In genomic region chrY:17430570-17431166, GRCh38 we compare ENCODE assay signal across 11 cellular contexts.
DNase-seq lines count a peak whose midpoint lies in the region; ATAC-seq and TF ChIP-seq lines count a peak whose summit lies in the region.
"Had no signal": no experiment of that assay in that cellular context is flagged by ENCODE, and none has a peak within 500 bp of the region (broad histone marks: within the 10 kb centered on the region; RNA-seq: fewer than 3 reads in every experiment).

No MANE protein-coding gene starts in this region.

- WGBS in smooth muscle cell (ENCODE audit: low lambda C conversion rate), result no CpG with 5 or more reads among the region's 5 CpGs

- H3K79me2 ChIP-seq in smooth muscle cell (ENCODE audit: low read depth), result no peaks in the 10 kb centered on the region
- H3K79me2 ChIP-seq: parathyroid adenoma had no signal

- no peaks in the 10 kb centered on the region for H3K4me1 Mint-ChIP-seq in effector memory CD8-positive, alpha-beta T cell (ENCODE audit: low read depth in 2 of 2)

- no peaks in the 10 kb centered on the region for H3K9me3 ChIP-seq in smooth muscle cell (replicated peaks; ENCODE audit: low read depth)

- H3K36me3 Mint-ChIP-seq in effector memory CD8-positive, alpha-beta T cell (ENCODE audit: insufficient read depth), result no peaks in the 10 kb centered on the region

- H3K9me3 Mint-ChIP-seq in effector memory CD8-positive, alpha-beta T cell, result no peaks in the 10 kb centered on the region

- CTCF ChIA-PET in BJ (lab: Yijun Ruan, JAX), result no interaction called here

- H3F3A ChIP-seq in smooth muscle cell (ENCODE audit: low read depth), result no peaks in the 10 kb centered on the region

- no peak overlapping the region for H3K4me3 Mint-ChIP-seq in effector memory CD8-positive, alpha-beta T cell

- H3K27me3 ChIP-seq in BJ (ENCODE audit: control insufficient read depth, insufficient read depth, low read length) (no peaks in the 10 kb centered on the region), smooth muscle cell (ENCODE audit: low read depth) (no peaks in the 10 kb centered on the region)

- H2AFZ ChIP-seq in smooth muscle cell (ENCODE audit: low read depth), result no peak overlapping the region
- H2AFZ ChIP-seq: parathyroid adenoma had no signal

- H3K27me3 Mint-ChIP-seq in effector memory CD8-positive, alpha-beta T cell, result peaks cover 0 to 7% of the 10 kb centered on the region in 2 donors

- H3K36me3 ChIP-seq in BJ (ENCODE audit: control insufficient read depth, insufficient read depth, low read length) (no peaks in the 10 kb centered on the region), smooth muscle cell (ENCODE audit: low read depth) (no peaks in the 10 kb centered on the region)

- H3K4me2 ChIP-seq in smooth muscle cell, result no peak overlapping the region

- no peaks in the 10 kb centered on the region for H4K20me1 ChIP-seq in smooth muscle cell (ENCODE audit: low read depth)

- TF ChIP-seq CTCF in BJ (IDR thresholded peaks at IDR 0.05; ENCODE audit: insufficient read depth, low read depth, low read length) (peak; percentile 29), GM12864 (IDR thresholded peaks at IDR 0.05; ENCODE audit: low read depth, low read length, missing control alignments) (peak; percentile 63), VCaP (conservative IDR thresholded peaks at IDR 0.05) (peak; percentile 73), smooth muscle cell (IDR thresholded peaks at IDR 0.05; ENCODE audit: borderline replicate concordance, insufficient read depth, poor library complexity, severe bottlenecking) (no peak)

- POLR2A ChIA-PET in BJ (lab: Charles Lee), result no interaction called here

- no peak overlapping the region for H3K9ac ChIP-seq in smooth muscle cell (ENCODE audit: low read depth)
- H3K9ac ChIP-seq: parathyroid adenoma had no signal

- H3K4me3 ChIP-seq in BJ (ENCODE audit: low read depth, low read length) (no peak overlapping the region), GM12864 (ENCODE audit: low read depth, low read length) (no peak overlapping the region), smooth muscle cell (no peak overlapping the region)

- H3K27ac ChIP-seq in VCaP (no peak overlapping the region), smooth muscle cell (ENCODE audit: low read depth) (no peak overlapping the region)
- H3K27ac ChIP-seq: parathyroid adenoma had no signal

- no peaks in the 10 kb centered on the region for H3K4me1 ChIP-seq in smooth muscle cell (ENCODE audit: low read depth)
- H3K4me1 ChIP-seq: parathyroid adenoma had no signal

- no peak for DNase-seq in BJ (ENCODE audit: low read depth)
- DNase-seq in GM12864 (ENCODE audit: low read depth), result no peak
- DNase-seq in inferior parietal cortex (ENCODE audit: extremely low spot score), result peak; percentile 2
- DNase-seq in smooth muscle cell (lab: John Stamatoyannopoulos, UW; ENCODE audit: unreplicated experiment), result no peak
- DNase-seq in effector memory CD8-positive, alpha-beta T cell, result no peak
- no peak for DNase-seq in DMS79 treated with DMSO at 0.1 percent for 48 hours (lab: John Stamatoyannopoulos, UW)
- DNase-seq: activated CD8-positive, alpha-beta memory T cell treated with anti-CD3 and anti-CD28 coated beads for 24 hours; central memory CD4-positive, alpha-beta T cell had no signal

- H3K27ac Mint-ChIP-seq in effector memory CD8-positive, alpha-beta T cell, result no peak overlapping the region

- ATAC-seq in effector memory CD8-positive, alpha-beta T cell (replicated peaks), result no peak
- ATAC-seq in GM18520 (IDR thresholded peaks at IDR 0.05; ENCODE audit: unreplicated experiment), result no peak
